ENCODE assay signal across 8 cellular contexts in genomic region chr10:101063162-101063525, GRCh38. TPM values are rescaled to one million over a fixed set of nuclear protein-coding genes. Genes with fewer than 3 reads are reported as not detected.
DNase-seq lines count a peak whose midpoint lies in the region; ATAC-seq, FAIRE-seq and TF ChIP-seq lines count a peak whose summit lies in the region.

No MANE protein-coding gene starts in this region.

- DNase-seq in activated CD4-positive, alpha-beta T cell treated with anti-CD3 and anti-CD28 coated beads for 36 hours, result peak; percentile 22
- DNase-seq in activated CD4-positive, alpha-beta T cell treated with anti-CD3 and anti-CD28 coated beads, Interleukin-2, amount 50 U/mL, for 48 hours, result no peak
- peak; percentile 51 for DNase-seq in RKO (ENCODE audit: low spot score)
- no peak for DNase-seq in testis
- DNase-seq in GM12891 (ENCODE audit: insufficient read length, low spot score), result no peak
- no peak for DNase-seq in body of pancreas
- DNase-seq in NCI-H2171 treated with DMSO at 0.1 percent for 48 hours (lab: John Stamatoyannopoulos, UW), result no peak

- intact Hi-C loops in activated CD4-positive, alpha-beta T cell treated with anti-CD3 and anti-CD28 coated beads for 36 hours (cut with DNase I, micrococcal nuclease), result loop anchor here (5.0 to 10.0 kb wide), 2 partner anchors 48 to 524 kb away; partner anchors contain the start of genes DPCD (in 1 of the 2) and POLL (in 1 of the 2)
- intact Hi-C loops in testis (cut with DNase I; ENCODE audit: low total_unique reads), result no loop called here
- intact Hi-C loops in body of pancreas (cut with DNase I), result no loop called here

- no peak for ATAC-seq in activated CD4-positive, alpha-beta T cell treated with anti-CD3 and anti-CD28 coated beads for 36 hours
- no peak for ATAC-seq in body of pancreas

- TF ChIP-seq CTCF in testis (IDR thresholded peaks at IDR 0.05) (no peak), body of pancreas (IDR thresholded peaks at IDR 0.05) (no peak)

- CTCF ChIA-PET in activated CD4-positive, alpha-beta T cell treated with anti-CD3 and anti-CD28 coated beads for 36 hours (lab: Charles Lee), result interaction anchor here (0.8 to 22.9 kb wide), 8 partner anchors 9 to 135 kb away, joined by 3 to 526 read pairs (median 4); partner anchors contain the start of genes PDZD7 and SFXN3

- no peak overlapping the region for H3K27ac Mint-ChIP-seq in activated CD4-positive, alpha-beta T cell treated with anti-CD3 and anti-CD28 coated beads for 36 hours

- POLR2A ChIA-PET in activated CD4-positive, alpha-beta T cell treated with anti-CD3 and anti-CD28 coated beads for 36 hours (lab: Charles Lee), result no interaction called here

- peaks cover 3% of the 10 kb centered on the region for H3K36me3 Mint-ChIP-seq in activated CD4-positive, alpha-beta T cell treated with anti-CD3 and anti-CD28 coated beads for 36 hours (ENCODE audit: low read depth)

- H3K4me3 Mint-ChIP-seq in activated CD4-positive, alpha-beta T cell treated with anti-CD3 and anti-CD28 coated beads for 36 hours, result no peak overlapping the region

- H3K27me3 ChIP-seq in testis, result no peaks in the 10 kb centered on the region
- no peaks in the 10 kb centered on the region for H3K27me3 ChIP-seq in body of pancreas

- TF ChIP-seq POLR2A in testis (IDR thresholded peaks at IDR 0.05) (no peak), GM12891 (IDR thresholded peaks at IDR 0.05; ENCODE audit: low read depth, low read length) (no peak), body of pancreas (IDR thresholded peaks at IDR 0.05) (no peak)

- H3K4me3 ChIP-seq in iPS-18c (ENCODE audit: insufficient read depth, low read depth, low read length), result peak overlapping the region; percentile 24; the same call in 1 of the 2 replicates
- peak overlapping the region; percentile 26 to 94 for H3K4me3 ChIP-seq in testis
- H3K4me3 ChIP-seq in body of pancreas, result no peak overlapping the region

- WGBS in testis, 2 donors, result 35 to 41% methylated on average over 11 of the region's 11 CpGs
- WGBS in body of pancreas, 2 donors, result 45% methylated on average over 10 of the region's 11 CpGs

- H3K9me3 Mint-ChIP-seq in activated CD4-positive, alpha-beta T cell treated with anti-CD3 and anti-CD28 coated beads for 36 hours (ENCODE audit: low read depth), result no peaks in the 10 kb centered on the region

- peaks cover 44% of the 10 kb centered on the region for H3K4me1 ChIP-seq in testis
- peaks cover 60% of the 10 kb centered on the region for H3K4me1 ChIP-seq in body of pancreas

- H3K9me3 ChIP-seq in iPS-18c (ENCODE audit: control insufficient read depth, insufficient read depth, low read length) (peaks cover 3% of the 10 kb centered on the region), testis (no peaks in the 10 kb centered on the region), body of pancreas (no peaks in the 10 kb centered on the region)

- peaks cover 40% of the 10 kb centered on the region for H3K4me1 Mint-ChIP-seq in activated CD4-positive, alpha-beta T cell treated with anti-CD3 and anti-CD28 coated beads for 36 hours

- no peak for FAIRE-seq in GM12891 (lab: Jason Lieb, UNC)

- no peak overlapping the region for H3K27ac ChIP-seq in testis
- no peak overlapping the region for H3K27ac ChIP-seq in body of pancreas

- H3K36me3 ChIP-seq in testis (ENCODE audit: low read depth, missing control alignments) (no peaks in the 10 kb centered on the region), body of pancreas (replicated peaks in 1 of 2; ENCODE audit: insufficient read depth in 1 of 2, low read depth in 2 of 2) (no peaks in the 10 kb centered on the region)

- H3K27me3 Mint-ChIP-seq in activated CD4-positive, alpha-beta T cell treated with anti-CD3 and anti-CD28 coated beads for 36 hours, result peaks cover 30% of the 10 kb centered on the region

TF ChIP-seq in GM12891, 5 proteins besides CTCF, POLR2A, EP300 and RAD21:
- TF ChIP-seq SPI1 (IDR thresholded peaks at IDR 0.05; ENCODE audit: low read depth, low read length), result no peak
- no peak for TF ChIP-seq POLR2AphosphoS5 (IDR thresholded peaks at IDR 0.05; ENCODE audit: low read depth, low read length)
- TF ChIP-seq PAX5 (IDR thresholded peaks at IDR 0.05; ENCODE audit: insufficient read depth, low read length, severe bottlenecking), result no peak

RNA-seq across cellular contexts. Expression of gene KAZALD1, which starts 1.4 kb away (rescaled TPM):
- under 1 TPM; 0.47 to 0.57 TPM for total RNA-seq in activated CD4-positive, alpha-beta T cell treated with anti-CD3 and anti-CD28 coated beads for 36 hours
- total RNA-seq in testis, result 10 to 100 TPM in 1 of 2 donors, 1 to 10 TPM in 1; 6.4 to 11.0 TPM
- polyA plus RNA-seq in testis (ENCODE audit: insufficient read depth, low read depth, low replicate concordance), result 6.8 TPM
- polyA plus RNA-seq in GM12891 (2012; ENCODE audit: low read depth, missing spikeins), result 1.2 TPM
- 1 to 10 TPM; 1.6 to 1.8 TPM for total RNA-seq in body of pancreas

RNA-seq across cellular contexts. Expression of gene SFXN3, which starts 32.1 kb away (rescaled TPM):
- 10 to 100 TPM; 30.0 to 37.7 TPM for total RNA-seq in activated CD4-positive, alpha-beta T cell treated with anti-CD3 and anti-CD28 coated beads for 36 hours
- total RNA-seq in testis (100 to 1,000 TPM in 1 of 2 donors, 10 to 100 TPM in 1; 70.7 to 125 TPM), body of pancreas (10 to 100 TPM; 23.4 to 61.7 TPM)
- polyA plus RNA-seq in testis (ENCODE audit: insufficient read depth, low read depth, low replicate concordance), result 38.5 TPM
- polyA plus RNA-seq in GM12891 (2012; ENCODE audit: low read depth, missing spikeins), result 0.46 TPM

RNA-seq across cellular contexts. Expression of gene PDZD7, which starts 32.2 kb away (rescaled TPM):
- total RNA-seq in activated CD4-positive, alpha-beta T cell treated with anti-CD3 and anti-CD28 coated beads for 36 hours, result under 1 TPM; 0.28 to 0.32 TPM
- 1 to 10 TPM; 2.2 to 3.5 TPM for total RNA-seq in testis
- 1.6 TPM for polyA plus RNA-seq in testis (ENCODE audit: insufficient read depth, low read depth, low replicate concordance)
- 0.03 TPM for polyA plus RNA-seq in GM12891 (2012; ENCODE audit: low read depth, missing spikeins)
- under 1 TPM; 0.52 to 0.66 TPM for total RNA-seq in body of pancreas

Comparison
In these comparisons a context has a peak if more than half of its experiments do, and no peak if none do; other contexts are left out.
1. DNase-seq: peak in activated CD4-positive, alpha-beta T cell treated with anti-CD3 and anti-CD28 coated beads for 36 hours (single experiment) and RKO (single experiment); none in activated CD4-positive, alpha-beta T cell treated with anti-CD3 and anti-CD28 coated beads, Interleukin-2, amount 50 U/mL, for 48 hours (0 of 2), testis (single experiment), GM12891 (single experiment), body of pancreas (0 of 4) and NCI-H2171 treated with DMSO at 0.1 percent for 48 hours (single experiment).
2. H3K4me3 ChIP-seq: peak in iPS-18c (single experiment) and testis (2 of 2); none in body of pancreas (0 of 2).
3. intact Hi-C loops: an anchor here in activated CD4-positive, alpha-beta T cell treated with anti-CD3 and anti-CD28 coated beads for 36 hours (5.0 to 10.0 kb wide); none called in testis and body of pancreas.